ENCODE assay signal across 8 cellular contexts in genomic region chr2:6866239-6866745, GRCh38. TPM values are rescaled to one million over a fixed set of nuclear protein-coding genes. Genes with fewer than 3 reads are reported as not detected.
DNase-seq lines count a peak whose midpoint lies in the region; TF ChIP-seq lines count a peak whose summit lies in the region.

No MANE protein-coding gene starts in this region.

- H3K4me3 ChIP-seq in Loucy (ENCODE audit: low read length, poor library complexity, severe bottlenecking): peak overlapping the region; percentile 86
- H3K4me3 ChIP-seq in tibial artery: peak overlapping the region; percentile 69 to 90

- no peaks in the 10 kb centered on the region for H3K9me2 ChIP-seq in Loucy (replicated peaks; ENCODE audit: low read depth, low read length)

- TF ChIP-seq CTCF in Loucy (conservative IDR thresholded peaks at IDR 0.05; ENCODE audit: low read length) (peak; percentile 81), mesothelial cell of epicardium (IDR thresholded peaks at IDR 0.05; ENCODE audit: unreplicated experiment) (no peak), tibial artery (IDR thresholded peaks at IDR 0.05) (peak in 1 of 2 experiments; percentile 19)

- H3K27me3 ChIP-seq in Loucy (ENCODE audit: insufficient read depth, low read length, poor library complexity, severe bottlenecking) (no peaks in the 10 kb centered on the region), tibial artery (no peaks in the 10 kb centered on the region)

- H3K9me3 Mint-ChIP-seq in mesothelial cell of epicardium: peaks cover 4% of the 10 kb centered on the region

- intact Hi-C loops in tibial artery (cut with DNase I; ENCODE audit: low total_unique reads): no loop called here

- no peaks in the 10 kb centered on the region for H3F3A ChIP-seq in Loucy (ENCODE audit: low read depth)

- peaks cover 46% of the 10 kb centered on the region for H3K79me2 ChIP-seq in Loucy (ENCODE audit: insufficient read depth, low read length)

- H3K4me1 Mint-ChIP-seq in mesothelial cell of epicardium: peaks cover 8% of the 10 kb centered on the region

- peak overlapping the region; percentile 89 for H3K4me3 Mint-ChIP-seq in mesothelial cell of epicardium

- H3K27ac Mint-ChIP-seq in mesothelial cell of epicardium: peak overlapping the region; percentile 94

- DNase-seq in NOMO-1 (lab: John Stamatoyannopoulos, UW; ENCODE audit: unreplicated experiment in 2 of 2) (peak; percentile 25 to 29), NOMO-1 treated with dmso at 0.1 percent for 144 hours (lab: John Stamatoyannopoulos, UW; ENCODE audit: unreplicated experiment) (no peak), H4 (ENCODE audit: low spot score) (peak; percentile 51), T-helper 2 cell (peak in 3 of 5 experiments; percentile 2 to 46 (median 10)), ecto neural progenitor cell (ENCODE audit: low spot score) (peak; percentile 49), mesothelial cell of epicardium (ENCODE audit: low spot score in 2 of 2, unreplicated experiment in 2 of 2) (no peak), tibial artery (no peak)

- peak overlapping the region; percentile 93 for H3K4me2 ChIP-seq in Loucy (ENCODE audit: low read depth, low read length, poor library complexity, severe bottlenecking)

- H3K27me3 Mint-ChIP-seq in mesothelial cell of epicardium (ENCODE audit: low read depth): peaks cover 14% of the 10 kb centered on the region

- peak overlapping the region; percentile 90 for H2AFZ ChIP-seq in Loucy (ENCODE audit: low read length)

- H3K36me3 ChIP-seq in Loucy (ENCODE audit: insufficient read depth, low read length) (no peaks in the 10 kb centered on the region), tibial artery (peaks cover 0 to under 1% (median 0%) of the 10 kb centered on the region in 3 donors)

- H3K36me3 Mint-ChIP-seq in mesothelial cell of epicardium: peaks cover 13% of the 10 kb centered on the region

- H3K9me3 ChIP-seq in Loucy (ENCODE audit: insufficient read depth, low read depth, low read length) (no peaks in the 10 kb centered on the region), tibial artery (no peaks in the 10 kb centered on the region)

- peak overlapping the region; percentile 89 for H3K9ac ChIP-seq in Loucy (ENCODE audit: low read depth, low read length, poor library complexity, severe bottlenecking)

- no peaks in the 10 kb centered on the region for H4K20me1 ChIP-seq in Loucy (ENCODE audit: insufficient read depth, low read length, poor library complexity, severe bottlenecking)

- peaks cover 61% of the 10 kb centered on the region for H3K4me1 ChIP-seq in Loucy (ENCODE audit: insufficient read depth, low read length, poor library complexity, severe bottlenecking)
- H3K4me1 ChIP-seq in tibial artery: peaks cover 0 to 14% (median 9%) of the 10 kb centered on the region in 4 donors

- H3K27ac ChIP-seq in tibial artery: peak overlapping the region; percentile 58 to 73

RNA-seq across cellular contexts. Expression of gene CMPK2, which starts 0.6 kb away (rescaled TPM):
- 3.4 and 4.8 TPM in 2 replicates for total RNA-seq in H4 (2014; rRNA removed; shearing (Covaris generic))
- total RNA-seq in mesothelial cell of epicardium: 4.0 to 4.5 TPM (median 4.0 TPM) in 3 replicates

RNA-seq across cellular contexts. Expression of gene RSAD2, which starts 11.3 kb away (rescaled TPM):
- 1.2 and 1.7 TPM in 2 replicates for total RNA-seq in H4 (2014; rRNA removed; shearing (Covaris generic))
- 3.7 to 4.4 TPM (median 4.3 TPM) in 3 replicates for total RNA-seq in mesothelial cell of epicardium

RNA-seq across cellular contexts. Expression of gene RNF144A, which starts 50.9 kb away (rescaled TPM):
- total RNA-seq in H4 (2014; rRNA removed; shearing (Covaris generic)): 6.5 and 8.3 TPM in 2 replicates
- 52.3 to 54.4 TPM (median 52.8 TPM) in 3 replicates for total RNA-seq in mesothelial cell of epicardium

Comparison
In these comparisons a context has a peak if more than half of its experiments do, and no peak if none do; other contexts are left out.
1. DNase-seq: peak in NOMO-1 (2 of 2), H4 (single experiment), T-helper 2 cell (3 of 5) and ecto neural progenitor cell (single experiment); none in NOMO-1 treated with dmso at 0.1 percent for 144 hours (single experiment), mesothelial cell of epicardium (0 of 2) and tibial artery (0 of 2).